In genomic region chr19:19262190-19263057, GRCh38 we compare ENCODE assay signal across 17 cellular contexts. TPM values are rescaled to one million over a fixed set of nuclear protein-coding genes. Genes with fewer than 3 reads are reported as not detected.
DNase-seq lines count a peak whose midpoint lies in the region; ATAC-seq and TF ChIP-seq lines count a peak whose summit lies in the region.
"Had no signal": no experiment of that assay in that cellular context is flagged by ENCODE, and none has a peak within 500 bp of the region (broad histone marks: within the 10 kb centered on the region; RNA-seq: fewer than 3 reads in every experiment).

No MANE protein-coding gene starts in this region.

- no peaks in the 10 kb centered on the region for H3K9me3 Mint-ChIP-seq in activated naive CD8-positive, alpha-beta T cell (ENCODE audit: low read depth)
- no peaks in the 10 kb centered on the region for H3K9me3 Mint-ChIP-seq in activated naive CD8-positive, alpha-beta T cell treated with anti-CD3 and anti-CD28 coated beads for 36 hours
- no peaks in the 10 kb centered on the region for H3K9me3 Mint-ChIP-seq in WTC11
- H3K9me3 Mint-ChIP-seq: T-helper 1 cell treated with Interleukin-12 subunit alpha and Interleukin-12 subunit beta and Interleukin-4 antibody, amounts not matched to agents 30 μg/mL and 1 μg/mL, for 36 hours had no signal

- H3K4me1 ChIP-seq in smooth muscle cell (ENCODE audit: low read depth), result peaks cover 3% of the 10 kb centered on the region

- H3K4me3 Mint-ChIP-seq in activated naive CD8-positive, alpha-beta T cell, result peak overlapping the region; percentile 79
- no peak overlapping the region for H3K4me3 Mint-ChIP-seq in activated naive CD8-positive, alpha-beta T cell treated with anti-CD3 and anti-CD28 coated beads for 36 hours
- peak overlapping the region; percentile 79 for H3K4me3 Mint-ChIP-seq in WTC11
- H3K4me3 Mint-ChIP-seq: T-helper 1 cell treated with Interleukin-12 subunit alpha and Interleukin-12 subunit beta and Interleukin-4 antibody, amounts not matched to agents 30 μg/mL and 1 μg/mL, for 36 hours had no signal

- H3K4me1 Mint-ChIP-seq in activated naive CD8-positive, alpha-beta T cell (ENCODE audit: low read depth), result peaks cover 10% of the 10 kb centered on the region
- H3K4me1 Mint-ChIP-seq in activated naive CD8-positive, alpha-beta T cell treated with anti-CD3 and anti-CD28 coated beads for 36 hours, result peaks cover 3% of the 10 kb centered on the region
- peaks cover 22% of the 10 kb centered on the region for H3K4me1 Mint-ChIP-seq in WTC11

- H3K27ac Mint-ChIP-seq in activated naive CD8-positive, alpha-beta T cell, result no peak overlapping the region
- H3K27ac Mint-ChIP-seq in activated naive CD8-positive, alpha-beta T cell treated with anti-CD3 and anti-CD28 coated beads for 36 hours, result no peak overlapping the region
- no peak overlapping the region for H3K27ac Mint-ChIP-seq in WTC11
- H3K27ac Mint-ChIP-seq: T-helper 1 cell treated with Interleukin-12 subunit alpha and Interleukin-12 subunit beta and Interleukin-4 antibody, amounts not matched to agents 30 μg/mL and 1 μg/mL, for 36 hours had no signal

- H3K4me3 ChIP-seq in iPS-11a (ENCODE audit: low read depth, low read length), result peak overlapping the region; percentile 34
- peak overlapping the region; percentile 39 for H3K4me3 ChIP-seq in smooth muscle cell

- peak overlapping the region; percentile 84 for H3K4me2 ChIP-seq in smooth muscle cell

- peak; percentile 42 for ATAC-seq in WTC11

- H3K79me2 ChIP-seq in smooth muscle cell (ENCODE audit: low read depth), result no peaks in the 10 kb centered on the region

- CTCF ChIA-PET in WTC11 (lab: Charles Lee), result interaction anchor here (0.6 to 3.0 kb wide), 8 partner anchors 37 to 80 kb away, joined by 3 to 12 read pairs (median 4); no protein-coding TSS in a partner anchor

- H4K20me1 ChIP-seq in smooth muscle cell (ENCODE audit: low read depth), result no peaks in the 10 kb centered on the region

- POLR2A ChIA-PET in WTC11 (lab: Charles Lee), result no interaction called here

- H2AFZ ChIP-seq in smooth muscle cell (ENCODE audit: low read depth), result no peak overlapping the region

- no peaks in the 10 kb centered on the region for H3K36me3 Mint-ChIP-seq in activated naive CD8-positive, alpha-beta T cell
- H3K36me3 Mint-ChIP-seq in activated naive CD8-positive, alpha-beta T cell treated with anti-CD3 and anti-CD28 coated beads for 36 hours, result no peaks in the 10 kb centered on the region
- 0 out of 2 replicates have a peak, but pooled peaks cover 3% of the 10 kb centered on the region for H3K36me3 Mint-ChIP-seq in WTC11

- H3K27me3 Mint-ChIP-seq in activated naive CD8-positive, alpha-beta T cell, result peaks cover 21% of the 10 kb centered on the region
- H3K27me3 Mint-ChIP-seq in activated naive CD8-positive, alpha-beta T cell treated with anti-CD3 and anti-CD28 coated beads for 36 hours, result peaks cover 46% of the 10 kb centered on the region
- H3K27me3 Mint-ChIP-seq in WTC11 (ENCODE audit: low read depth), result peaks cover 57% of the 10 kb centered on the region

- peaks cover 35% of the 10 kb centered on the region for H3K27me3 ChIP-seq in smooth muscle cell (ENCODE audit: low read depth)
- H3K27me3 ChIP-seq: uterus had no signal

- H3K27ac ChIP-seq in smooth muscle cell (ENCODE audit: low read depth), result no peak overlapping the region
- H3K27ac ChIP-seq: uterus had no signal

- no peaks in the 10 kb centered on the region for H3K9me3 ChIP-seq in smooth muscle cell (replicated peaks; ENCODE audit: low read depth)

- H3F3A ChIP-seq in smooth muscle cell (ENCODE audit: low read depth), result no peaks in the 10 kb centered on the region

- no peaks in the 10 kb centered on the region for H3K36me3 ChIP-seq in smooth muscle cell (ENCODE audit: low read depth)
- H3K36me3 ChIP-seq: uterus had no signal

- DNase-seq in activated naive CD8-positive, alpha-beta T cell treated with anti-CD3 and anti-CD28 coated beads for 36 hours, result no peak
- peak; percentile 64 for DNase-seq in WTC11 (ENCODE audit: low spot score)
- no peak for DNase-seq in smooth muscle cell (lab: John Stamatoyannopoulos, UW; ENCODE audit: unreplicated experiment)
- DNase-seq in anterior cingulate cortex (lab: John Stamatoyannopoulos, UW), result no peak
- no peak for DNase-seq in RPMI8226
- no peak for DNase-seq in stimulated activated CD4-positive, alpha-beta T cell treated with anti-CD3 and anti-CD28 coated beads, Interleukin-4, amount 100 ng/mL, for 24 hours
- DNase-seq: activated CD4-positive, alpha-beta T cell treated with anti-CD3 and anti-CD28 coated beads for 48 hours; activated effector memory CD4-positive, alpha-beta T cell treated with anti-CD3 and anti-CD28 coated beads, Interleukin-2, amount 50 U/mL, for 16 hours; caudate nucleus; DND-41; left cardiac atrium; uterus had no signal

- no peak for TF ChIP-seq CTCF in WTC11 (IDR thresholded peaks at IDR 0.05)
- TF ChIP-seq CTCF in smooth muscle cell (IDR thresholded peaks at IDR 0.05; ENCODE audit: borderline replicate concordance, insufficient read depth, poor library complexity, severe bottlenecking), result no peak

- 6% methylated on average over 22 of the region's 31 CpGs for WGBS in smooth muscle cell (ENCODE audit: low lambda C conversion rate)

- no peak overlapping the region for H3K9ac ChIP-seq in smooth muscle cell (ENCODE audit: low read depth)

TF ChIP-seq in WTC11, 78 proteins besides CTCF, POLR2A, EP300 and RAD21 (continues in another document):
- TF ChIP-seq ZBTB43 (CRISPR knock-in tag; IDR thresholded peaks at IDR 0.05) (no peak), ZNF281 (CRISPR knock-in tag; IDR thresholded peaks at IDR 0.05) (no peak), ZNF232 (CRISPR knock-in tag; IDR thresholded peaks at IDR 0.05) (no peak), ESRRA (CRISPR knock-in tag; IDR thresholded peaks at IDR 0.05; ENCODE audit: borderline replicate concordance) (no peak)

RNA-seq across cellular contexts. Expression of gene TM6SF2, which starts 10.7 kb away (rescaled TPM):
- not detected for total RNA-seq in activated naive CD8-positive, alpha-beta T cell treated with anti-CD3 and anti-CD28 coated beads for 36 hours
- total RNA-seq in WTC11 (2021) (4.5 to 7.6 TPM (median 6.0 TPM) in 3 replicates), smooth muscle cell (1.0 and 3.4 TPM in 2 replicates)
- 7.9 and 9.4 TPM in 2 replicates for polyA plus RNA-seq in smooth muscle cell
- total RNA-seq: OCI-LY7 had no signal

RNA-seq across cellular contexts. Expression of gene NCAN, which starts 50.7 kb away (rescaled TPM):
- not detected for total RNA-seq in activated naive CD8-positive, alpha-beta T cell treated with anti-CD3 and anti-CD28 coated beads for 36 hours
- total RNA-seq in WTC11 (2021) (1.9 to 3.0 TPM (median 2.5 TPM) in 3 replicates), smooth muscle cell (0.09 TPM in 1 of 2 replicates, not detected in the other)
- not detected in 2 replicates for polyA plus RNA-seq in smooth muscle cell
- total RNA-seq: left cardiac atrium, OCI-LY7, omental fat pad had no signal

RNA-seq across cellular contexts. Expression of gene SUGP1, which starts 57.9 kb away (rescaled TPM):
- total RNA-seq in activated naive CD8-positive, alpha-beta T cell treated with anti-CD3 and anti-CD28 coated beads for 36 hours, result 10 to 100 TPM; 58.2 to 59.4 TPM
- total RNA-seq in WTC11 (2021) (72.1 to 81.3 TPM (median 72.5 TPM) in 3 replicates), smooth muscle cell (19.9 and 28.9 TPM in 2 replicates)
- 47.4 and 54.1 TPM in 2 replicates for polyA plus RNA-seq in smooth muscle cell

RNA-seq across cellular contexts. Expression of gene MAU2, which starts 58.2 kb away (rescaled TPM):
- 10 to 100 TPM; 39.5 to 39.9 TPM for total RNA-seq in activated naive CD8-positive, alpha-beta T cell treated with anti-CD3 and anti-CD28 coated beads for 36 hours
- total RNA-seq in WTC11 (2021) (47.8 to 56.8 TPM (median 50.3 TPM) in 3 replicates), smooth muscle cell (25.4 and 28.0 TPM in 2 replicates)
- 19.9 and 27.6 TPM in 2 replicates for polyA plus RNA-seq in smooth muscle cell

RNA-seq across cellular contexts. Expression of gene NR2C2AP, which starts 59.2 kb away (rescaled TPM):
- total RNA-seq in activated naive CD8-positive, alpha-beta T cell treated with anti-CD3 and anti-CD28 coated beads for 36 hours, result 10 to 100 TPM; 46.0 to 47.6 TPM
- total RNA-seq in WTC11 (2021) (22.7 to 24.9 TPM (median 23.4 TPM) in 3 replicates), smooth muscle cell (3.2 and 6.9 TPM in 2 replicates)
- 10.5 and 14.5 TPM in 2 replicates for polyA plus RNA-seq in smooth muscle cell
